12 cellular contexts compared by ENCODE assay signal in the genomic region with DNA sequence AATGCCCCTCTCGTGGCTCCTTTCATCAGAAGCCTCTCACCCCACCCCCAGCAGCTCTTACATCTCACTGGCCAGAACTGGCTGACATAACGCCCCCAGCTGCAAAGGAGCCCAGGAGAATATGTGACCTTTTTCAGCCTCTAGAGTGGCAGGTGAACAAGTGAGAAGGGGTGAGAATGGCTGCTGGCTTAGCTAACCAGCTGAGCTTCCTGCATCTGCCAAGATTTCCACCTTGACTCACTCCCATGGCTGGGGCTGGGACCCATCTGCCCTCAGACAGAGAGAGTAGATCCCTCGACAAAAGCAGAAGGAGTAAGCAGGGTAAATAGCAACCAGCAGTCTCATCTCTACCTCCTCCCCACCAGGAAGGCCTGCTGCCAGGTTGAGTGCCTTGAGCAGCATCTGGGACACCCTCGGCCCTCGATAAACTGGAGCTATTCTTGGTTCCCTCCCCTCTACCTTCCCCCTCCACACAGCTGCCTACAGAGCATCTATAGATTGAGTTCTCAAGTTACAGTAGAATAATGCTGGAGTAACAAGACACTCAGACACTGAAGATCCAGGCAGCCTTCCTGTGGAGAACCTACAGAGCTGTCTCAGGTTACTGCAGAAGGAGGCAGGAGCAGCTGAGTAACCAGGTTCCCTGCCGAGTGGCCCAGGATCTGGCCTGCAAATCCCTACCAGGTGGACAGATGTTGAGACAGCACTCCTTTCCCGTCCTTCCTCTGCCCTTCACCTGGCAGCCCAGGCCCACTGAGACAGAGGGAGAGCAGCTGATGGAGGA. TPM values are rescaled to one million over a fixed set of nuclear protein-coding genes. Genes with fewer than 3 reads are reported as not detected.
DNase-seq lines count a peak whose midpoint lies in the region; ATAC-seq and TF ChIP-seq lines count a peak whose summit lies in the region.
"Had no signal": no experiment of that assay in that cellular context is flagged by ENCODE, and none has a peak within 500 bp of the region (broad histone marks: within the 10 kb centered on the region; RNA-seq: fewer than 3 reads in every experiment).

No MANE protein-coding gene starts in this region.

- TF ChIP-seq POLR2A in testis (IDR thresholded peaks at IDR 0.05), result no peak

- WGBS in testis, 2 donors, result 60 to 63% methylated on average over 5 to 7 of the region's 7 CpGs

- no peaks in the 10 kb centered on the region for H3K9me3 Mint-ChIP-seq in T-helper 1 cell treated with Interleukin-12 subunit alpha and Interleukin-12 subunit beta and Interleukin-4 antibody, amounts not matched to agents 30 μg/mL and 1 μg/mL, for 36 hours
- no peaks in the 10 kb centered on the region for H3K9me3 Mint-ChIP-seq in stimulated activated memory B cell treated with anti-CD40 and anti-IgM and Interleukin-4, amounts not matched to agents 10 μg/mL and 1 μg/mL and 100 μg/mL, for 72 hours

- DNase-seq in T-helper 1 cell, result no peak
- peak; percentile 61 for DNase-seq in NCI-H345 treated with DMSO at 0.1 percent for 48 hours (lab: John Stamatoyannopoulos, UW; ENCODE audit: unreplicated experiment)
- DNase-seq in cerebellar cortex (ENCODE audit: low spot score), result peak; percentile 24
- DNase-seq in testis, result no peak
- no peak for DNase-seq in amniotic stem cell (lab: John Stamatoyannopoulos, UW)
- DNase-seq: ACHN, colonic mucosa, left cardiac atrium, upper lobe of right lung had no signal

- H3K4me1 Mint-ChIP-seq in T-helper 1 cell treated with Interleukin-12 subunit alpha and Interleukin-12 subunit beta and Interleukin-4 antibody, amounts not matched to agents 30 μg/mL and 1 μg/mL, for 36 hours (ENCODE audit: low read depth), result peaks cover 17% of the 10 kb centered on the region
- H3K4me1 Mint-ChIP-seq in stimulated activated memory B cell treated with anti-CD40 and anti-IgM and Interleukin-4, amounts not matched to agents 10 μg/mL and 1 μg/mL and 100 μg/mL, for 72 hours, result peaks cover 40% of the 10 kb centered on the region

- no peak for TF ChIP-seq CTCF in testis (IDR thresholded peaks at IDR 0.05)

- H3K4me3 Mint-ChIP-seq in T-helper 1 cell treated with Interleukin-12 subunit alpha and Interleukin-12 subunit beta and Interleukin-4 antibody, amounts not matched to agents 30 μg/mL and 1 μg/mL, for 36 hours, result no peak overlapping the region
- H3K4me3 Mint-ChIP-seq in stimulated activated memory B cell treated with anti-CD40 and anti-IgM and Interleukin-4, amounts not matched to agents 10 μg/mL and 1 μg/mL and 100 μg/mL, for 72 hours, result no peak overlapping the region

- intact Hi-C loops in testis (cut with DNase I; ENCODE audit: low total_unique reads), result no loop called here

- H3K27me3 Mint-ChIP-seq in T-helper 1 cell treated with Interleukin-12 subunit alpha and Interleukin-12 subunit beta and Interleukin-4 antibody, amounts not matched to agents 30 μg/mL and 1 μg/mL, for 36 hours (ENCODE audit: low read depth), result peaks cover 2% of the 10 kb centered on the region
- no peaks in the 10 kb centered on the region for H3K27me3 Mint-ChIP-seq in stimulated activated memory B cell treated with anti-CD40 and anti-IgM and Interleukin-4, amounts not matched to agents 10 μg/mL and 1 μg/mL and 100 μg/mL, for 72 hours

- H3K36me3 Mint-ChIP-seq in T-helper 1 cell treated with Interleukin-12 subunit alpha and Interleukin-12 subunit beta and Interleukin-4 antibody, amounts not matched to agents 30 μg/mL and 1 μg/mL, for 36 hours (ENCODE audit: low read depth), result no peaks in the 10 kb centered on the region
- no peaks in the 10 kb centered on the region for H3K36me3 Mint-ChIP-seq in stimulated activated memory B cell treated with anti-CD40 and anti-IgM and Interleukin-4, amounts not matched to agents 10 μg/mL and 1 μg/mL and 100 μg/mL, for 72 hours

- H3K27ac Mint-ChIP-seq in T-helper 1 cell treated with Interleukin-12 subunit alpha and Interleukin-12 subunit beta and Interleukin-4 antibody, amounts not matched to agents 30 μg/mL and 1 μg/mL, for 36 hours, result peak overlapping the region; percentile 39
- H3K27ac Mint-ChIP-seq in stimulated activated memory B cell treated with anti-CD40 and anti-IgM and Interleukin-4, amounts not matched to agents 10 μg/mL and 1 μg/mL and 100 μg/mL, for 72 hours, result peak overlapping the region; percentile 85

- no peak overlapping the region for H3K4me3 ChIP-seq in testis
- H3K4me3 ChIP-seq: colonic mucosa, upper lobe of right lung had no signal

- no peaks in the 10 kb centered on the region for H3K9me3 ChIP-seq in testis
- H3K9me3 ChIP-seq: colonic mucosa, upper lobe of right lung had no signal

- H3K4me1 ChIP-seq in testis, result no peaks in the 10 kb centered on the region
- H3K4me1 ChIP-seq: colonic mucosa, upper lobe of right lung had no signal

- no peak overlapping the region for H3K27ac ChIP-seq in testis
- H3K27ac ChIP-seq: colonic mucosa, upper lobe of right lung had no signal

- no peaks in the 10 kb centered on the region for H3K27me3 ChIP-seq in testis
- H3K27me3 ChIP-seq: colonic mucosa, upper lobe of right lung had no signal

- peak; percentile 90 for ATAC-seq in stimulated activated memory B cell treated with anti-CD40 and anti-IgM and Interleukin-4, amounts not matched to agents 10 μg/mL and 1 μg/mL and 100 μg/mL, for 72 hours
- no peak for ATAC-seq in GM21619 (IDR thresholded peaks at IDR 0.05; ENCODE audit: unreplicated experiment)
- ATAC-seq: left cardiac atrium, upper lobe of right lung had no signal

- no peaks in the 10 kb centered on the region for H3K36me3 ChIP-seq in testis (ENCODE audit: low read depth, missing control alignments)
- H3K36me3 ChIP-seq: colonic mucosa, upper lobe of right lung had no signal

RNA-seq across cellular contexts. Expression of a gene that starts 15.5 kb away (rescaled TPM):
- total RNA-seq in testis, result 100 to 1,000 TPM in 1 of 2 donors, 10 to 100 TPM in 1; 72.8 to 102 TPM
- polyA plus RNA-seq in testis (ENCODE audit: insufficient read depth, low read depth, low replicate concordance), result 121 TPM
- total RNA-seq: colonic mucosa, left cardiac atrium had no signal

RNA-seq across cellular contexts. Expression of a gene that starts 19.6 kb away (rescaled TPM):
- total RNA-seq in testis, result not detected
- not detected for polyA plus RNA-seq in testis (ENCODE audit: insufficient read depth, low read depth, low replicate concordance)
- total RNA-seq: colonic mucosa, left cardiac atrium, upper lobe of right lung had no signal

RNA-seq across cellular contexts. Expression of a gene that starts 21.6 kb away (rescaled TPM):
- under 1 TPM; 0.24 to 0.62 TPM for total RNA-seq in testis
- 0.80 TPM for polyA plus RNA-seq in testis (ENCODE audit: insufficient read depth, low read depth, low replicate concordance)
- total RNA-seq: colonic mucosa, left cardiac atrium, upper lobe of right lung had no signal

RNA-seq across cellular contexts. Expression of a gene that starts 37.7 kb away (rescaled TPM):
- 1 to 10 TPM; 2.2 to 2.7 TPM for total RNA-seq in testis
- polyA plus RNA-seq in testis (ENCODE audit: insufficient read depth, low read depth, low replicate concordance), result 3.2 TPM

RNA-seq across cellular contexts. Expression of a gene that starts 39.9 kb away (rescaled TPM):
- 100 to 1,000 TPM; 145 to 190 TPM for total RNA-seq in testis
- 487 TPM for polyA plus RNA-seq in testis (ENCODE audit: insufficient read depth, low read depth, low replicate concordance)
- total RNA-seq: colonic mucosa, left cardiac atrium, upper lobe of right lung had no signal

Comparison
In these comparisons a context has a peak if more than half of its experiments do, and no peak if none do; other contexts are left out.
1. DNase-seq: peak in NCI-H345 treated with DMSO at 0.1 percent for 48 hours (single experiment) and cerebellar cortex (single experiment); none in T-helper 1 cell (0 of 5), testis (single experiment) and amniotic stem cell (single experiment).